Comparison of ENCODE assay signal across 1 cellular context in genomic region chr17:55453836-55454557, GRCh38.
TF ChIP-seq lines count a peak whose summit lies in the region.

No MANE protein-coding gene starts in this region.

TF ChIP-seq in K562, 482 proteins besides CTCF, POLR2A, EP300 and RAD21 (continued from another document and continues in another):
- TF ChIP-seq, protein P1, sequence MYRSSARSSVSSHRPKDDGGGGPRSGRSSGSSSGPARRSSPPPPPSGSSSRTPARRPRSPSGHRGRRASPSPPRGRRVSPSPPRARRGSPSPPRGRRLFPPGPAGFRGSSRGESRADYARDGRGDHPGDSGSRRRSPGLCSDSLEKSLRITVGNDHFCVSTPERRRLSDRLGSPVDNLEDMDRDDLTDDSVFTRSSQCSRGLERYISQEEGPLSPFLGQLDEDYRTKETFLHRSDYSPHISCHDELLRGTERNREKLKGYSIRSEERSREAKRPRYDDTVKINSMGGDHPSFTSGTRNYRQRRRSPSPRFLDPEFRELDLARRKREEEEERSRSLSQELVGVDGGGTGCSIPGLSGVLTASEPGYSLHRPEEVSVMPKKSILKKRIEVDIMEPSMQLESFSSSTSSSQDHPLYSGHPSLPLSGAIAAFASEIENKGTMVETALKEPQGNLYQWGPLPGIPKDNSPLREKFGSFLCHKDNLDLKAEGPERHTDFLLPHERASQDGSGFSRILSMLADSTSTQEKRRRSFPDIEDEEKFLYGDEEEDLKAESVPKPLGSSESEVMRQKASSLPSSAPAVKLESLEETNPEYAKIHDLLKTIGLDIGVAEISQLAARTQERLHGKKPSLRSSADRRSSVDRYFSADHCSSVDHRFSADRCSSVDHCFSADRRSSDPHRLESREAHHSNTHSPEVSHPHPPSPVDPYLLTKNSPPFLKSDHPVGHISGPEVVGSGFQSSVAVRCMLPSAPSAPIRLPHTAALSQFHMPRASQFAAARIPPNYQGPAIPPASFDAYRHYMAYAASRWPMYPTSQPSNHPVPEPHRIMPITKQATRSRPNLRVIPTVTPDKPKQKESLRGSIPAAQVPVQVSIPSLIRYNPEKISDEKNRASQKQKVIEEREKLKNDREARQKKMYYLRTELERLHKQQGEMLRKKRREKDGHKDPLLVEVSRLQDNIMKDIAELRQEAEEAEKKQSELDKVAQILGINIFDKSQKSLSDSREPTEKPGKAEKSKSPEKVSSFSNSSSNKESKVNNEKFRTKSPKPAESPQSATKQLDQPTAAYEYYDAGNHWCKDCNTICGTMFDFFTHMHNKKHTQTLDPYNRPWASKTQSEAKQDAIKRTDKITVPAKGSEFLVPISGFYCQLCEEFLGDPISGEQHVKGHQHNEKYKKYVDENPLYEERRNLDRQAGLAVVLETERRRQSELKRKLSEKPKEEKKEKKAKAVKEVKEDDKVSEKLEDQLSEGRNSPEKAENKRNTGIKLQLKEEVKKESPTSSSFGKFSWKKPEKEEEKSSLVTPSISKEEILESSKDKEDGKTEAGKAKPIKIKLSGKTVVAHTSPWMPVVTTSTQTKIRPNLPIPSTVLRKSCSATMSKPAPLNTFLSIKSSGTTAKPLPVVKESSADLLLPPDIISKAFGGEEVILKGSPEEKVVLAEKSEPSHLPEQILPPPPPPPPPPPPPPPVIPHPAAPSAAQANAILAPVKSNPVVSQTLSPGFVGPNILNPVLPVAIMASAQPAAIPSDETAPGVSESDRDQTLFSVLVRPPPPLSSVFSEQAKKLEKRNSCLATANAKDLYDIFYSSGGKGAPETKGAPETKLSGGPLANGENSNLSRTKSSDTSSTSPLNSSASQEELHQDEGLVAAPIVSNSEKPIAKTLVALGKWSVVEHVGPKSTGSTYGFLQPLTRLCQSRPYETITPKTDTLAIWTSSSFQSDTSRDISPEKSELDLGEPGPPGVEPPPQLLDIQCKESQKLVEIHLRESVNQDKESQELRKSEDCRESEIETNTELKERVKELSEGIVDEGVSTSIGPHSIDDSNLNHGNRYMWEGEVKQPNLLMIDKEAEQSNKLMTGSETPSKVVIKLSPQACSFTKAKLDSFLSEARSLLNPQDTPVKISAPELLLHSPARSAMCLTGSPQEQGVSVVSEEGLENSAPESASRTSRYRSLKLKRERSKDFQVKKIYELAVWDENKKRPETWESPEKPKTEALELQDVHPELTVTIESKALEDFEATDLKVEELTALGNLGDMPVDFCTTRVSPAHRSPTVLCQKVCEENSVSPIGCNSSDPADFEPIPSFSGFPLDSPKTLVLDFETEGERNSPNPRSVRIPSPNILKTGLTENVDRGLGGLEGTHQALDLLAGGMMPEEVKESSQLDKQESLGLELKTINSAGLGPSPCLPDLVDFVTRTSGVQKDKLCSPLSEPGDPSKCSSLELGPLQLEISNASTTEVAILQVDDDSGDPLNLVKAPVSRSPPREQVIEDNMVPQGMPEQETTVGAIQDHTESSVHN (IDR thresholded peaks at IDR 0.05; ENCODE audit: borderline replicate concordance in 1 of 2, low read depth in 1 of 2) = 0 out of 4 replicates have a peak, but pooled peaks of 1 of the 2 experiments have one; percentile 51
- TF ChIP-seq ZNF655 (CRISPR knock-in tag; IDR thresholded peaks at IDR 0.05) = no peak
- TF ChIP-seq, protein P2, sequence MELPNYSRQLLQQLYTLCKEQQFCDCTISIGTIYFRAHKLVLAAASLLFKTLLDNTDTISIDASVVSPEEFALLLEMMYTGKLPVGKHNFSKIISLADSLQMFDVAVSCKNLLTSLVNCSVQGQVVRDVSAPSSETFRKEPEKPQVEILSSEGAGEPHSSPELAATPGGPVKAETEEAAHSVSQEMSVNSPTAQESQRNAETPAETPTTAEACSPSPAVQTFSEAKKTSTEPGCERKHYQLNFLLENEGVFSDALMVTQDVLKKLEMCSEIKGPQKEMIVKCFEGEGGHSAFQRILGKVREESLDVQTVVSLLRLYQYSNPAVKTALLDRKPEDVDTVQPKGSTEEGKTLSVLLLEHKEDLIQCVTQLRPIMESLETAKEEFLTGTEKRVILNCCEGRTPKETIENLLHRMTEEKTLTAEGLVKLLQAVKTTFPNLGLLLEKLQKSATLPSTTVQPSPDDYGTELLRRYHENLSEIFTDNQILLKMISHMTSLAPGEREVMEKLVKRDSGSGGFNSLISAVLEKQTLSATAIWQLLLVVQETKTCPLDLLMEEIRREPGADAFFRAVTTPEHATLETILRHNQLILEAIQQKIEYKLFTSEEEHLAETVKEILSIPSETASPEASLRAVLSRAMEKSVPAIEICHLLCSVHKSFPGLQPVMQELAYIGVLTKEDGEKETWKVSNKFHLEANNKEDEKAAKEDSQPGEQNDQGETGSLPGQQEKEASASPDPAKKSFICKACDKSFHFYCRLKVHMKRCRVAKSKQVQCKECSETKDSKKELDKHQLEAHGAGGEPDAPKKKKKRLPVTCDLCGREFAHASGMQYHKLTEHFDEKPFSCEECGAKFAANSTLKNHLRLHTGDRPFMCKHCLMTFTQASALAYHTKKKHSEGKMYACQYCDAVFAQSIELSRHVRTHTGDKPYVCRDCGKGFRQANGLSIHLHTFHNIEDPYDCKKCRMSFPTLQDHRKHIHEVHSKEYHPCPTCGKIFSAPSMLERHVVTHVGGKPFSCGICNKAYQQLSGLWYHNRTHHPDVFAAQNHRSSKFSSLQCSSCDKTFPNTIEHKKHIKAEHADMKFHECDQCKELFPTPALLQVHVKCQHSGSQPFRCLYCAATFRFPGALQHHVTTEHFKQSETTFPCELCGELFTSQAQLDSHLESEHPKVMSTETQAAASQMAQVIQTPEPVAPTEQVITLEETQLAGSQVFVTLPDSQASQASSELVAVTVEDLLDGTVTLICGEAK (IDR thresholded peaks at IDR 0.05) = no peak
- TF ChIP-seq, protein P2 (CRISPR knock-in tag; IDR thresholded peaks at IDR 0.05) = no peak
- TF ChIP-seq MAFG (tag; conservative IDR thresholded peaks at IDR 0.05) = peak; percentile 69
- TF ChIP-seq TCFL5 (CRISPR knock-in tag; conservative IDR thresholded peaks at IDR 0.05) = no peak
- TF ChIP-seq CBX3 (IDR thresholded peaks at IDR 0.05; ENCODE audit: borderline replicate concordance in 1 of 2, low read length in 2 of 2) = peak in 1 of 2 experiments; percentile 69; a peak in 1 of 3 replicates
- TF ChIP-seq ZNF263 (CRISPR knock-in tag; IDR thresholded peaks at IDR 0.05; ENCODE audit: borderline replicate concordance) = no peak
- TF ChIP-seq NBN (IDR thresholded peaks at IDR 0.05; ENCODE audit: low read depth) = no peak
- no peak for TF ChIP-seq KHSRP (IDR thresholded peaks at IDR 0.05)
- TF ChIP-seq, protein P3, sequence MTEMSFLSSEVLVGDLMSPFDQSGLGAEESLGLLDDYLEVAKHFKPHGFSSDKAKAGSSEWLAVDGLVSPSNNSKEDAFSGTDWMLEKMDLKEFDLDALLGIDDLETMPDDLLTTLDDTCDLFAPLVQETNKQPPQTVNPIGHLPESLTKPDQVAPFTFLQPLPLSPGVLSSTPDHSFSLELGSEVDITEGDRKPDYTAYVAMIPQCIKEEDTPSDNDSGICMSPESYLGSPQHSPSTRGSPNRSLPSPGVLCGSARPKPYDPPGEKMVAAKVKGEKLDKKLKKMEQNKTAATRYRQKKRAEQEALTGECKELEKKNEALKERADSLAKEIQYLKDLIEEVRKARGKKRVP (CRISPR knock-in tag; IDR thresholded peaks at IDR 0.05) = no peak
- no peak for TF ChIP-seq TFAM (CRISPR knock-in tag; conservative IDR thresholded peaks at IDR 0.05)
- TF ChIP-seq TAF15 (IDR thresholded peaks at IDR 0.05; ENCODE audit: low read depth, low read length) = no peak
- TF ChIP-seq NFIX (CRISPR knock-in tag; IDR thresholded peaks at IDR 0.05; ENCODE audit: low read depth) = no peak
- TF ChIP-seq POLR2B (IDR thresholded peaks at IDR 0.05; ENCODE audit: low read depth, partially characterized antibody) = no peak
- TF ChIP-seq USF2 (CRISPR knock-in tag; IDR thresholded peaks at IDR 0.05) = no peak
- no peak for TF ChIP-seq SRF (CRISPR knock-in tag; IDR thresholded peaks at IDR 0.05)
- peak; percentile 20; the same call in 1 of the 2 replicates for TF ChIP-seq TEAD4 (IDR thresholded peaks at IDR 0.05; ENCODE audit: low read length)
- TF ChIP-seq TEAD4 (CRISPR knock-in tag; IDR thresholded peaks at IDR 0.05; ENCODE audit: borderline replicate concordance) = no peak
- TF ChIP-seq HDAC8 (tag; IDR thresholded peaks at IDR 0.05) = no peak
- TF ChIP-seq TRIM28 (IDR thresholded peaks at IDR 0.05) = 0 out of 2 replicates have a peak, but pooled peaks have one; percentile 58
- TF ChIP-seq HMG20B (CRISPR knock-in tag; IDR thresholded peaks at IDR 0.05) = no peak
- TF ChIP-seq, protein P4, sequence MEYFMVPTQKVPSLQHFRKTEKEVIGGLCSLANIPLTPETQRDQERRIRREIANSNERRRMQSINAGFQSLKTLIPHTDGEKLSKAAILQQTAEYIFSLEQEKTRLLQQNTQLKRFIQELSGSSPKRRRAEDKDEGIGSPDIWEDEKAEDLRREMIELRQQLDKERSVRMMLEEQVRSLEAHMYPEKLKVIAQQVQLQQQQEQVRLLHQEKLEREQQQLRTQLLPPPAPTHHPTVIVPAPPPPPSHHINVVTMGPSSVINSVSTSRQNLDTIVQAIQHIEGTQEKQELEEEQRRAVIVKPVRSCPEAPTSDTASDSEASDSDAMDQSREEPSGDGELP (CRISPR knock-in tag; IDR thresholded peaks at IDR 0.05; ENCODE audit: borderline replicate concordance) = peak; percentile 72
- TF ChIP-seq C11orf30 (IDR thresholded peaks at IDR 0.05; ENCODE audit: low read depth) = peak; percentile 79
- TF ChIP-seq KDM5B (IDR thresholded peaks at IDR 0.05; ENCODE audit: insufficient replicate concordance, low read depth, low read length) = no peak
- TF ChIP-seq BRCA1 (IDR thresholded peaks at IDR 0.05) = no peak
- no peak for TF ChIP-seq BRCA1 (CRISPR knock-in tag; IDR thresholded peaks at IDR 0.05)
- TF ChIP-seq EHMT2 (IDR thresholded peaks at IDR 0.05) = peak; percentile 50; the same call in 1 of the 2 replicates
- peak; percentile 86 for TF ChIP-seq MAFF (IDR thresholded peaks at IDR 0.05; ENCODE audit: low read length)
- no peak for TF ChIP-seq HMGN3 (IDR thresholded peaks at IDR 0.05; ENCODE audit: borderline replicate concordance, extremely low read depth, insufficient read length, low read depth, low read length)
- no peak for TF ChIP-seq ZBTB5 (IDR thresholded peaks at IDR 0.05)
- TF ChIP-seq DEAF1 (CRISPR knock-in tag; IDR thresholded peaks at IDR 0.05) = no peak
- TF ChIP-seq ETS2 (tag; IDR thresholded peaks at IDR 0.05; ENCODE audit: borderline replicate concordance, poor library complexity, severe bottlenecking) = no peak
